ENCODE assay signal across 1 cellular context in the genomic region with DNA sequence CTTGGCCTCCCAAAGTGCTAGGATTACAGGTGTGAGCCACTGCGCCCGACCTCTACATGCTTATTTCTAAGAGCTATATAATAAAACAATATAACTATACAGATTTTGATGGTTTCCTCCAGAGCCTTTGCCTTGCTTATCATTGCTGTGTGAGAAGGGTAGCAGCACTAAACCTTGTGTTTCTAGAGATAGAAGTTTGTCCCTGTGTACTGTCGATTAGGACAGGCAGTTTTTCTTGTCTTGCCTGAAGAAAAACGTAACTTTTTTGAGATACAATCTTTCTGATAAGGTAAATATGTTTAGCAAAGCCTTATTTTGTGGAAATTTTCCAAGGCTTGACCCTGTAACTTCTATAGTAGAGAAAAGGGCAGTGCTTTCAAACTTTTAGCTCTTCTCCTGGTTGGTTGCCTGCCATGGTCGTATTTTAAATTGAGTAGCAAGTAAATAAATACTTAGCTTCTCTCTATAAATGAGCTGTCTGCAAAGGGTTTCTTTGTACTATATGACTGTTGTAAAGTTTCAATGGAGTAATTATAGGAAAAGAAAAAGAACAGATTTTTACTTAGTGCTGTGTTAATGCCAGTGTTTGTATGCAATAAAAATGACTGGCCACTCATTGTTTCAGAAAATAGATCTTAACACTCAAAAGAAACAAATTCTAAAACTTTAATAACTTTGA.
TF ChIP-seq lines count a peak whose summit lies in the region.

No MANE protein-coding gene starts in this region.

TF ChIP-seq in GM12878, 131 proteins besides CTCF, POLR2A, EP300 and RAD21:
- TF ChIP-seq MYC (IDR thresholded peaks at IDR 0.05; ENCODE audit: insufficient read depth, insufficient read length, insufficient replicate concordance, low read length, severe bottlenecking), result no peak
- TF ChIP-seq ZNF622 (IDR thresholded peaks at IDR 0.05), result no peak
- peak; percentile 64 for TF ChIP-seq JUNB (IDR thresholded peaks at IDR 0.05)
- no peak for TF ChIP-seq JUND (IDR thresholded peaks at IDR 0.05; ENCODE audit: low read depth, low read length)
- no peak for TF ChIP-seq CEBPB (IDR thresholded peaks at IDR 0.05; ENCODE audit: borderline replicate concordance in 1 of 2, low read depth in 2 of 2, low read length in 2 of 2)
- no peak for TF ChIP-seq POLR2AphosphoS2 (IDR thresholded peaks at IDR 0.05; ENCODE audit: low read depth, low read length)
- no peak for TF ChIP-seq SUPT20H (IDR thresholded peaks at IDR 0.05; ENCODE audit: borderline replicate concordance, control insufficient read depth, low read depth, low read length)
- no peak for TF ChIP-seq FOXK2 (IDR thresholded peaks at IDR 0.05)
- TF ChIP-seq HDAC2 (IDR thresholded peaks at IDR 0.05), result no peak
